In the genomic region with DNA sequence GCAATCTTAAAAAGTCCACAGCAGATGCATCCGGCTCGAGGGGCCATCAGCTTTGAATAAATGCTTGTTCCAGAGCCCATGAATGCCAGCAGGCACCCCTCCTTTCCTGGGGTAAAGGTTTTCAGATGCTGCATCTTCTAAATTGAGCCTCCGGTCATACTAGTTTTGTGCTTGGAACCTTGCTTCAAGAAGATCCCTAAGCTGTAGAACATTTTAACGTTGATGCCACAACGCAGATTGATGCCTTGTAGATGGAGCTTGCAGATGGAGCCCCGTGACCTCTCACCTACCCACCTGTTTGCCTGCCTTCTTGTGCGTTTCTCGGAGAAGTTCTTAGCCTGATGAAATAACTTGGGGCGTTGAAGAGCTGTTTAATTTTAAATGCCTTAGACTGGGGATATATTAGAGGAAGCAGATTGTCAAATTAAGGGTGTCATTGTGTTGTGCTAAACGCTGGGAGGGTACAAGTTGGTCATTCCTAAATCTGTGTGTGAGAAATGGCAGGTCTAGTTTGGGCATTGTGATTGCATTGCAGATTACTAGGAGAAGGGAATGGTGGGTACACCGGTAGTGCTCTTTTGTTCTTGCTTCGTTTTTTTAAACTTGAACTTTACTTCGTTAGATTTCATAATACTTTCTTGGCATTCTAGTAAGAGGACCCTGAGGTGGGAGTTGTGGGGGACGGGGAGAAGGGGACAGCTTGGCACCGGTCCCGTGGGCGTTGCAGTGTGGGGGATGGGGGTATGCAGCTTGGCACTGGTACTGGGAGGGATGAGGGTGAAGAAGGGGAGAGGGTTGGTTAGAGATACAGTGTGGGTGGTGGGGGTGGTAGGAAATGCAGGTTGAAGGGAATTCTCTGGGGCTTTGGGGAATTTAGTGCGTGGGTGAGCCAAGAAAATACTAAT, we compare ENCODE assay signal across 1 cellular context.
TF ChIP-seq lines count a peak whose summit lies in the region.

No MANE protein-coding gene starts in this region.

TF ChIP-seq in HepG2, 621 proteins besides CTCF, POLR2A, EP300 and RAD21 (continued from another document and continues in another):
- no peak; the same call in 1 of the 2 replicates for TF ChIP-seq KAT7 (CRISPR knock-in tag; IDR thresholded peaks at IDR 0.05; ENCODE audit: borderline replicate concordance)
- no peak for TF ChIP-seq ZNF350 (CRISPR knock-in tag; IDR thresholded peaks at IDR 0.05; ENCODE audit: borderline replicate concordance, low read depth)
- no peak for TF ChIP-seq ZNF143 (CRISPR knock-in tag; IDR thresholded peaks at IDR 0.05)
- no peak for TF ChIP-seq CCAR2 (optimal IDR thresholded peaks at IDR 0.05; ENCODE audit: low read depth, low read length)
- no peak for TF ChIP-seq PRDM4 (CRISPR knock-in tag; IDR thresholded peaks at IDR 0.05; ENCODE audit: borderline replicate concordance)
- TF ChIP-seq ZNF354B (CRISPR knock-in tag; IDR thresholded peaks at IDR 0.05): no peak
- no peak for TF ChIP-seq ZNF333 (CRISPR knock-in tag; IDR thresholded peaks at IDR 0.05; ENCODE audit: borderline replicate concordance)
- no peak for TF ChIP-seq SNAPC4 (CRISPR knock-in tag; IDR thresholded peaks at IDR 0.05)
- no peak for TF ChIP-seq NFIB (CRISPR knock-in tag; IDR thresholded peaks at IDR 0.05; ENCODE audit: borderline replicate concordance)
- no peak for TF ChIP-seq MAFG (CRISPR knock-in tag; IDR thresholded peaks at IDR 0.05)
- TF ChIP-seq HNF4A (CRISPR knock-in tag; IDR thresholded peaks at IDR 0.05): no peak
- TF ChIP-seq, protein P1, sequence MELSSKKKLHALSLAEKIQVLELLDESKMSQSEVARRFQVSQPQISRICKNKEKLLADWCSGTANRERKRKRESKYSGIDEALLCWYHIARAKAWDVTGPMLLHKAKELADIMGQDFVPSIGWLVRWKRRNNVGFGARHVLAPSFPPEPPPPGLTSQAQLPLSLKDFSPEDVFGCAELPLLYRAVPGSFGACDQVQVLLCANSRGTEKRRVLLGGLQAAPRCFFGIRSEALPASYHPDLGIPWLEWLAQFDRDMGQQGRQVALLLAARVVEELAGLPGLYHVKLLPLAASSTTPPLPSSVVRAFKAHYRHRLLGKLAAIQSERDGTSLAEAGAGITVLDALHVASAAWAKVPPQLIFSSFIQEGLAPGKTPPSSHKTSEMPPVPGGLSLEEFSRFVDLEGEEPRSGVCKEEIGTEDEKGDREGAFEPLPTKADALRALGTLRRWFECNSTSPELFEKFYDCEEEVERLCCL (CRISPR knock-in tag; IDR thresholded peaks at IDR 0.05; ENCODE audit: borderline replicate concordance): no peak
- TF ChIP-seq, protein P2, sequence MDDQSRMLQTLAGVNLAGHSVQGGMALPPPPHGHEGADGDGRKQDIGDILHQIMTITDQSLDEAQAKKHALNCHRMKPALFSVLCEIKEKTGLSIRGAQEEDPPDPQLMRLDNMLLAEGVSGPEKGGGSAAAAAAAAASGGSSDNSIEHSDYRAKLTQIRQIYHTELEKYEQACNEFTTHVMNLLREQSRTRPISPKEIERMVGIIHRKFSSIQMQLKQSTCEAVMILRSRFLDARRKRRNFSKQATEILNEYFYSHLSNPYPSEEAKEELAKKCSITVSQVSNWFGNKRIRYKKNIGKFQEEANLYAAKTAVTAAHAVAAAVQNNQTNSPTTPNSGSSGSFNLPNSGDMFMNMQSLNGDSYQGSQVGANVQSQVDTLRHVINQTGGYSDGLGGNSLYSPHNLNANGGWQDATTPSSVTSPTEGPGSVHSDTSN (CRISPR knock-in tag; IDR thresholded peaks at IDR 0.05; ENCODE audit: borderline replicate concordance): no peak
- TF ChIP-seq ZNF138 (CRISPR knock-in tag; IDR thresholded peaks at IDR 0.05; ENCODE audit: low read depth): no peak
- TF ChIP-seq, protein P3, sequence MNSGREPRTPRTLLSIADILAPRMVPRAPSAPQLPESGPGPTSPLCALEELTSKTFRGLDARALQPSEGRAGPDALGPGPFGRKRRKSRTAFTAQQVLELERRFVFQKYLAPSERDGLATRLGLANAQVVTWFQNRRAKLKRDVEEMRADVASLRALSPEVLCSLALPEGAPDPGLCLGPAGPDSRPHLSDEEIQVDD (CRISPR knock-in tag; IDR thresholded peaks at IDR 0.05; ENCODE audit: borderline replicate concordance): no peak
- peak; percentile 92 for TF ChIP-seq PCBP2 (optimal IDR thresholded peaks at IDR 0.05; ENCODE audit: low read depth, low read length, poor library complexity, severe bottlenecking)
- no peak for TF ChIP-seq DMTF1 (CRISPR knock-in tag; IDR thresholded peaks at IDR 0.05)
- TF ChIP-seq ZNF772 (CRISPR knock-in tag; IDR thresholded peaks at IDR 0.05): peak; percentile 44; the same call in 1 of the 2 replicates
- TF ChIP-seq ZFP82 (CRISPR knock-in tag; IDR thresholded peaks at IDR 0.05; ENCODE audit: borderline replicate concordance): no peak
- TF ChIP-seq ZNF678 (CRISPR knock-in tag; IDR thresholded peaks at IDR 0.05): no peak
- no peak for TF ChIP-seq ZNF10 (CRISPR knock-in tag; IDR thresholded peaks at IDR 0.05; ENCODE audit: borderline replicate concordance, low read depth)
- TF ChIP-seq, protein P4, sequence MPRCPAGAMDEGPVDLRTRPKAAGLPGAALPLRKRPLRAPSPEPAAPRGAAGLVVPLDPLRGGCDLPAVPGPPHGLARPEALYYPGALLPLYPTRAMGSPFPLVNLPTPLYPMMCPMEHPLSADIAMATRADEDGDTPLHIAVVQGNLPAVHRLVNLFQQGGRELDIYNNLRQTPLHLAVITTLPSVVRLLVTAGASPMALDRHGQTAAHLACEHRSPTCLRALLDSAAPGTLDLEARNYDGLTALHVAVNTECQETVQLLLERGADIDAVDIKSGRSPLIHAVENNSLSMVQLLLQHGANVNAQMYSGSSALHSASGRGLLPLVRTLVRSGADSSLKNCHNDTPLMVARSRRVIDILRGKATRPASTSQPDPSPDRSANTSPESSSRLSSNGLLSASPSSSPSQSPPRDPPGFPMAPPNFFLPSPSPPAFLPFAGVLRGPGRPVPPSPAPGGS (CRISPR knock-in tag; IDR thresholded peaks at IDR 0.05): no peak
- TF ChIP-seq ZFP41 (CRISPR knock-in tag; IDR thresholded peaks at IDR 0.05; ENCODE audit: borderline replicate concordance): no peak
- TF ChIP-seq POLR2AphosphoS5 (IDR thresholded peaks at IDR 0.05; ENCODE audit: low read depth, low read length): peak; percentile 79
- no peak for TF ChIP-seq ZNF670 (CRISPR knock-in tag; IDR thresholded peaks at IDR 0.05; ENCODE audit: borderline replicate concordance)
- TF ChIP-seq ZNF562 (CRISPR knock-in tag; IDR thresholded peaks at IDR 0.05; ENCODE audit: borderline replicate concordance): 0 out of 2 replicates have a peak, but pooled peaks have one; percentile 50
- TF ChIP-seq ZSCAN20 (CRISPR knock-in tag; IDR thresholded peaks at IDR 0.05; ENCODE audit: borderline replicate concordance): no peak
- TF ChIP-seq, protein P5, sequence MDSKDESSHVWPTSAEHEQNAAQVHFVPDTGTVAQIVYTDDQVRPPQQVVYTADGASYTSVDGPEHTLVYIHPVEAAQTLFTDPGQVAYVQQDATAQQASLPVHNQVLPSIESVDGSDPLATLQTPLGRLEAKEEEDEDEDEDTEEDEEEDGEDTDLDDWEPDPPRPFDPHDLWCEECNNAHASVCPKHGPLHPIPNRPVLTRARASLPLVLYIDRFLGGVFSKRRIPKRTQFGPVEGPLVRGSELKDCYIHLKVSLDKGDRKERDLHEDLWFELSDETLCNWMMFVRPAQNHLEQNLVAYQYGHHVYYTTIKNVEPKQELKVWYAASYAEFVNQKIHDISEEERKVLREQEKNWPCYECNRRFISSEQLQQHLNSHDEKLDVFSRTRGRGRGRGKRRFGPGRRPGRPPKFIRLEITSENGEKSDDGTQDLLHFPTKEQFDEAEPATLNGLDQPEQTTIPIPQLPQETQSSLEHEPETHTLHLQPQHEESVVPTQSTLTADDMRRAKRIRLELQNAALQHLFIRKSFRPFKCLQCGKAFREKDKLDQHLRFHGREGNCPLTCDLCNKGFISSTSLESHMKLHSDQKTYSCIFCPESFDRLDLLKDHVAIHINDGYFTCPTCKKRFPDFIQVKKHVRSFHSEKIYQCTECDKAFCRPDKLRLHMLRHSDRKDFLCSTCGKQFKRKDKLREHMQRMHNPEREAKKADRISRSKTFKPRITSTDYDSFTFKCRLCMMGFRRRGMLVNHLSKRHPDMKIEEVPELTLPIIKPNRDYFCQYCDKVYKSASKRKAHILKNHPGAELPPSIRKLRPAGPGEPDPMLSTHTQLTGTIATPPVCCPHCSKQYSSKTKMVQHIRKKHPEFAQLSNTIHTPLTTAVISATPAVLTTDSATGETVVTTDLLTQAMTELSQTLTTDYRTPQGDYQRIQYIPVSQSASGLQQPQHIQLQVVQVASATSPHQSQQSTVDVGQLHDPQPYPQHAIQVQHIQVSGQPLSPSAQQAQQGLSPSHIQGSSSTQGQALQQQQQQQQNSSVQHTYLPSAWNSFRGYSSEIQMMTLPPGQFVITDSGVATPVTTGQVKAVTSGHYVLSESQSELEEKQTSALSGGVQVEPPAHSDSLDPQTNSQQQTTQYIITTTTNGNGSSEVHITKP (CRISPR knock-in tag; IDR thresholded peaks at IDR 0.05; ENCODE audit: low read depth): no peak
- no peak for TF ChIP-seq GPN1 (CRISPR knock-in tag; IDR thresholded peaks at IDR 0.05; ENCODE audit: borderline replicate concordance)
- TF ChIP-seq STAG1 (CRISPR knock-in tag; IDR thresholded peaks at IDR 0.05): no peak
- TF ChIP-seq RORA (CRISPR knock-in tag; IDR thresholded peaks at IDR 0.05): no peak
- TF ChIP-seq SMAD3 (CRISPR knock-in tag; IDR thresholded peaks at IDR 0.05): 0 out of 2 replicates have a peak, but pooled peaks have one; percentile 36
- TF ChIP-seq FOXO1 (CRISPR knock-in tag; IDR thresholded peaks at IDR 0.05): no peak
- TF ChIP-seq NFYC (CRISPR knock-in tag; IDR thresholded peaks at IDR 0.05): 0 out of 2 replicates have a peak, but pooled peaks have one; percentile 13
- no peak for TF ChIP-seq SNAPC5 (CRISPR knock-in tag; IDR thresholded peaks at IDR 0.05; ENCODE audit: borderline replicate concordance)
- no peak for TF ChIP-seq SP140L (CRISPR knock-in tag; IDR thresholded peaks at IDR 0.05; ENCODE audit: borderline replicate concordance)
- TF ChIP-seq ZNF792 (CRISPR knock-in tag; IDR thresholded peaks at IDR 0.05): no peak
- no peak for TF ChIP-seq ZNF850 (CRISPR knock-in tag; conservative IDR thresholded peaks at IDR 0.05)
- TF ChIP-seq ZNF256 (CRISPR knock-in tag; conservative IDR thresholded peaks at IDR 0.05): no peak
- no peak for TF ChIP-seq CHCHD3 (CRISPR knock-in tag; IDR thresholded peaks at IDR 0.05)
- no peak for TF ChIP-seq KMT2B (CRISPR knock-in tag; IDR thresholded peaks at IDR 0.05)
